Comparison of ENCODE assay signal across 12 cellular contexts in genomic region chr5:58455495-58455894, GRCh38. TPM values are rescaled to one million over a fixed set of nuclear protein-coding genes. Genes with fewer than 3 reads are reported as not detected.
DNase-seq lines count a peak whose midpoint lies in the region; ATAC-seq, FAIRE-seq and TF ChIP-seq lines count a peak whose summit lies in the region.
"Had no signal": no experiment of that assay in that cellular context is flagged by ENCODE, and none has a peak within 500 bp of the region (broad histone marks: within the 10 kb centered on the region; RNA-seq: fewer than 3 reads in every experiment).

No MANE protein-coding gene starts in this region.

- H3K27ac Mint-ChIP-seq in effector memory CD8-positive, alpha-beta T cell, result no peak overlapping the region
- H3K27ac Mint-ChIP-seq: natural killer cell treated with Interleukin-12 subunit alpha and Interleukin-12 subunit beta and Interleukin-15 and Interleukin-18, amount 100 ng/mL, for 72 hours had no signal

- TF ChIP-seq POLR2A in suprapubic skin (IDR thresholded peaks at IDR 0.05), result no peak

- peaks cover 14% of the 10 kb centered on the region for H3K36me3 Mint-ChIP-seq in effector memory CD8-positive, alpha-beta T cell (ENCODE audit: insufficient read depth)

- no peak overlapping the region for H3K4me3 Mint-ChIP-seq in effector memory CD8-positive, alpha-beta T cell
- H3K4me3 Mint-ChIP-seq: CD8-positive, alpha-beta memory T cell; natural killer cell treated with Interleukin-12 subunit alpha and Interleukin-12 subunit beta and Interleukin-15 and Interleukin-18, amount 100 ng/mL, for 72 hours had no signal

- H3K27ac ChIP-seq in caudate nucleus (ENCODE audit: low read depth, low read length), result peak overlapping the region; percentile 11
- no peak overlapping the region for H3K27ac ChIP-seq in suprapubic skin

- 69% methylated on average over 5 of the region's 5 CpGs for WGBS in suprapubic skin

- H3K27me3 Mint-ChIP-seq in effector memory CD8-positive, alpha-beta T cell, result peaks cover 28 to 33% of the 10 kb centered on the region in 2 donors

- H3K9me3 ChIP-seq in suprapubic skin, result no peaks in the 10 kb centered on the region

- TF ChIP-seq CTCF in suprapubic skin (IDR thresholded peaks at IDR 0.05) (no peak), GM13976 (IDR thresholded peaks at IDR 0.05; ENCODE audit: borderline replicate concordance, control extremely low read depth, extremely low read depth, insufficient read depth, missing control alignments) (no peak)

- DNase-seq in RCC 7860 (ENCODE audit: low spot score) (peak; percentile 20), caudate nucleus (lab: John Stamatoyannopoulos, UW) (no peak), kidney tubule cell (ENCODE audit: low spot score) (peak; percentile 24), suprapubic skin (ENCODE audit: low spot score in 2 of 2) (no peak), GM13976 (ENCODE audit: low spot score) (no peak)
- DNase-seq in effector memory CD8-positive, alpha-beta T cell, result no peak
- no peak for DNase-seq in stimulated activated CD4-positive, alpha-beta T cell treated with anti-CD3 and anti-CD28 coated beads, Interleukin-1b, Interleukin-23, amount 100 ng/mL, for 48 hours
- DNase-seq: activated gamma-delta T cell treated with Interleukin-2 at 50 U/mL for 16 hours; CD8-positive, alpha-beta memory T cell; substantia nigra had no signal

- no peak for ATAC-seq in effector memory CD8-positive, alpha-beta T cell (replicated peaks)
- ATAC-seq: natural killer cell treated with Interleukin-12 subunit alpha and Interleukin-12 subunit beta and Interleukin-15 and Interleukin-18, amount 100 ng/mL, for 72 hours had no signal

- no peaks in the 10 kb centered on the region for H3K4me1 Mint-ChIP-seq in effector memory CD8-positive, alpha-beta T cell (ENCODE audit: low read depth in 2 of 2)

- TF ChIP-seq EP300 in suprapubic skin (IDR thresholded peaks at IDR 0.05), result no peak

- H3K4me3 ChIP-seq in suprapubic skin, result peak overlapping the region; percentile 75

- H3K4me1 ChIP-seq in suprapubic skin, result peaks cover 54% of the 10 kb centered on the region

- FAIRE-seq in RCC 7860 (lab: Jason Lieb, UNC), result no peak

- H3K36me3 ChIP-seq in suprapubic skin, result peaks cover 26% of the 10 kb centered on the region

- H3K9me3 Mint-ChIP-seq in effector memory CD8-positive, alpha-beta T cell, result no peaks in the 10 kb centered on the region
- H3K9me3 Mint-ChIP-seq: natural killer cell treated with Interleukin-12 subunit alpha and Interleukin-12 subunit beta and Interleukin-15 and Interleukin-18, amount 100 ng/mL, for 72 hours had no signal

- H3K27me3 ChIP-seq in suprapubic skin, result no peaks in the 10 kb centered on the region

- in situ Hi-C loops in GM13976 (cut with MboI; ENCODE audit: low sequenced_read_pairs, unreplicated experiment), result loop anchor here (25.0 kb wide), 1 partner anchor 943 kb away; no protein-coding TSS in a partner anchor

RNA-seq across cellular contexts. Expression of gene PLK2, which starts 4.4 kb away (rescaled TPM):
- 100 to 1,000 TPM; 156 to 567 (median 328) TPM for total RNA-seq in suprapubic skin

RNA-seq across cellular contexts. Expression of gene GAPT, which starts 35.7 kb away (rescaled TPM):
- total RNA-seq in suprapubic skin, result 1 to 10 TPM in 1 of 4 donors, under 1 TPM in 1, not detected in 2; 0.42 to 1.4 TPM
- total RNA-seq: activated CD8-positive, alpha-beta memory T cell treated with anti-CD3 and anti-CD28 coated beads for 36 hours had no signal

Comparison
In these comparisons a context has a peak if more than half of its experiments do, and no peak if none do; other contexts are left out.
1. DNase-seq: peak in RCC 7860 (single experiment) and kidney tubule cell (single experiment); none in caudate nucleus (0 of 61), suprapubic skin (0 of 2), effector memory CD8-positive, alpha-beta T cell (0 of 3), stimulated activated CD4-positive, alpha-beta T cell treated with anti-CD3 and anti-CD28 coated beads, Interleukin-1b, Interleukin-23, amount 100 ng/mL, for 48 hours (single experiment) and GM13976 (single experiment).